In the genomic region with DNA sequence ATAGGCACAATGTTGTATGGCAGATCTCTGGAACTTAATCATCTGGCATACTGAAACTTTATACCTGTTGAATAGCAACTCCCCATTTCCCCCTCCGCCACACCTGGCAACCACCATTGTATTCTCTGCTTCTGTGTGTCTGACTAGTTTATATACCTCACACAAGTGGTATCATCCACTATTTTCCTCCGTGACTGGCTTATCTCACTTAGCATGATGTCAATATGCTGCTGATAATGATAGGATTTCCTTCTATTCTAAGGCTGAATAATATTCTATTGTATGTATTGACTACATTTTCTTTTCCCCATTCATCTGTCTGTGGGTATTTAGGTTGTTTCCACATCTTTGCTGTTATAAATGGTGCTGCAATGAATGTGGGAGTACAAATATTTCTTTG, we compare ENCODE assay signal across 19 cellular contexts.
"Had no signal": no experiment of that assay in that cellular context is flagged by ENCODE, and none has a peak within 500 bp of the region (broad histone marks: within the 10 kb centered on the region; RNA-seq: fewer than 3 reads in every experiment).

No MANE protein-coding gene starts in this region.

- FAIRE-seq: urothelium cell line had no signal

- DNase-seq: activated gamma-delta T cell treated with Interleukin-2 at 50 U/mL for 16 hours; activated T-cell treated with anti-CD3 and anti-CD28 coated beads, Interleukin-2, amount 50 U/mL, for 1 hour; aorta; effector CD4-positive, alpha-beta T cell; gastrocnemius medialis; hippocampal formation; kidney glomerular epithelial cell; left lung; naive thymus-derived CD4-positive, alpha-beta T cell; occipital lobe; small intestine; stimulated activated CD4-positive, alpha-beta T cell treated with anti-CD3 and anti-CD28 coated beads, Interleukin-15, amount 100 ng/mL, for 24 hours; stomach had no signal

- H3K4me3 ChIP-seq: esophagus muscularis mucosa, gastrocnemius medialis, left lung, stomach, suprapubic skin, tibial nerve had no signal

- ATAC-seq: gastrocnemius medialis; left lung; naive thymus-derived CD4-positive, alpha-beta T cell; sciatic nerve; stimulated activated memory B cell treated with anti-CD40 and anti-IgM and Interleukin-4, amounts not matched to agents 10 μg/mL and 1 μg/mL and 100 μg/mL, for 72 hours had no signal
